Comparison of ENCODE assay signal across 8 cellular contexts in genomic region chr18:6482198-6482977, GRCh38.
A peak's percentile ranks its signal among the peaks of the same experiment; 100 is the strongest.
DNase-seq lines count a peak whose midpoint lies in the region; ATAC-seq and TF ChIP-seq lines count a peak whose summit lies in the region.

No MANE protein-coding gene starts in this region.

- no peak overlapping the region for H2BK5ac ChIP-seq in trophoblast cell (ENCODE audit: low read depth, low read length, poor library complexity)

- peak; percentile 70 for DNase-seq in DMS53 (lab: John Stamatoyannopoulos, UW)
- no peak for DNase-seq in DMS53 treated with DMSO at 0.1 percent for 48 hours (lab: John Stamatoyannopoulos, UW; ENCODE audit: unreplicated experiment)
- no peak for DNase-seq in RWPE2 (ENCODE audit: low spot score)
- DNase-seq in germinal center (ENCODE audit: low spot score), result peak; percentile 17
- DNase-seq in trophoblast cell, result peak; percentile 37 to 65
- no peak for DNase-seq in LoVo (ENCODE audit: low spot score)
- no peak for DNase-seq in MV-4-11 (lab: John Stamatoyannopoulos, UW)

- H3K79me1 ChIP-seq in trophoblast cell (ENCODE audit: low read length), result no peaks in the 10 kb centered on the region

- H3K36me3 ChIP-seq in RWPE2 (ENCODE audit: low read depth), result no peaks in the 10 kb centered on the region
- H3K36me3 ChIP-seq in trophoblast cell (ENCODE audit: control insufficient read depth in 1 of 2, insufficient read depth in 2 of 2, low read length in 2 of 2), result no peaks in the 10 kb centered on the region

- H3K4me1 ChIP-seq in RWPE2 (ENCODE audit: insufficient read depth, poor library complexity, severe bottlenecking) (no peaks in the 10 kb centered on the region), trophoblast cell (ENCODE audit: control insufficient read depth in 1 of 2, insufficient read depth in 2 of 2, low read length in 2 of 2) (peaks cover 0 to 2% of the 10 kb centered on the region in 2 experiments)

- no peak overlapping the region for H4K8ac ChIP-seq in trophoblast cell (ENCODE audit: low read depth, low read length)

- H3K4ac ChIP-seq in trophoblast cell (ENCODE audit: low read depth, low read length), result no peak overlapping the region

- H3K23ac ChIP-seq in trophoblast cell (ENCODE audit: low read length), result no peak overlapping the region

- WGBS in trophoblast cell (ENCODE audit: extremely low coverage, insufficient coverage, insufficient read length), result no CpG with 5 or more reads among the region's 15 CpGs

- no peak overlapping the region for H2BK120ac ChIP-seq in trophoblast cell (ENCODE audit: insufficient read depth, low read length, poor library complexity)

- no peak overlapping the region for H3K4me3 ChIP-seq in RWPE2 (ENCODE audit: severe bottlenecking)
- H3K4me3 ChIP-seq in trophoblast cell (ENCODE audit: low read depth, low read length), result no peak overlapping the region

- no peak overlapping the region for H3K14ac ChIP-seq in trophoblast cell (ENCODE audit: low read length)

- H2AK5ac ChIP-seq in trophoblast cell (ENCODE audit: low read length), result no peak overlapping the region

- H3K27ac ChIP-seq in RWPE2 (ENCODE audit: poor library complexity, severe bottlenecking) (no peak overlapping the region), trophoblast cell (ENCODE audit: low read depth, low read length) (no peak overlapping the region)

- no peak overlapping the region for H3K4me2 ChIP-seq in trophoblast cell (ENCODE audit: low read length)

- TF ChIP-seq CTCF in RWPE2 (IDR thresholded peaks at IDR 0.05; ENCODE audit: poor library complexity, severe bottlenecking), result peak; percentile 21

- no peak overlapping the region for H3K9ac ChIP-seq in trophoblast cell (ENCODE audit: low read length)

- no peaks in the 10 kb centered on the region for H3K9me3 ChIP-seq in RWPE2 (ENCODE audit: severe bottlenecking)
- no peaks in the 10 kb centered on the region for H3K9me3 ChIP-seq in trophoblast cell (ENCODE audit: insufficient read depth, low read depth, low read length)

- no peak overlapping the region for H4K91ac ChIP-seq in trophoblast cell (ENCODE audit: low read depth, low read length)

- H3K18ac ChIP-seq in trophoblast cell (ENCODE audit: low read length), result no peak overlapping the region

- no peak overlapping the region for H2AFZ ChIP-seq in trophoblast cell (ENCODE audit: insufficient read depth, low read length, poor library complexity)

- H2BK12ac ChIP-seq in trophoblast cell (ENCODE audit: low read length), result peak overlapping the region; percentile 30

- H4K12ac ChIP-seq in trophoblast cell (ENCODE audit: low read depth, low read length), result no peak overlapping the region

- H3K27me3 ChIP-seq in RWPE2 (ENCODE audit: insufficient read depth, poor library complexity, severe bottlenecking) (no peaks in the 10 kb centered on the region), trophoblast cell (ENCODE audit: insufficient read depth, low read length) (no peaks in the 10 kb centered on the region)

- H3K79me2 ChIP-seq in trophoblast cell (ENCODE audit: control insufficient read depth, insufficient read depth, low read length, poor library complexity), result no peaks in the 10 kb centered on the region

- peak; percentile 65 for ATAC-seq in HG02885 (IDR thresholded peaks at IDR 0.05; ENCODE audit: poor library complexity, unreplicated experiment)
- 0 out of 3 replicates have a peak, but pooled peaks have one; percentile 35 for ATAC-seq in RWPE2 (ENCODE audit: low read depth)

Comparison
In these comparisons a context has a peak if more than half of its experiments do, and no peak if none do; other contexts are left out.
1. DNase-seq: peak in DMS53 (single experiment), germinal center (single experiment) and trophoblast cell (2 of 2); none in DMS53 treated with DMSO at 0.1 percent for 48 hours (single experiment), RWPE2 (single experiment), LoVo (single experiment) and MV-4-11 (single experiment).